Comparison of ENCODE assay signal across 9 cellular contexts in the genomic region with DNA sequence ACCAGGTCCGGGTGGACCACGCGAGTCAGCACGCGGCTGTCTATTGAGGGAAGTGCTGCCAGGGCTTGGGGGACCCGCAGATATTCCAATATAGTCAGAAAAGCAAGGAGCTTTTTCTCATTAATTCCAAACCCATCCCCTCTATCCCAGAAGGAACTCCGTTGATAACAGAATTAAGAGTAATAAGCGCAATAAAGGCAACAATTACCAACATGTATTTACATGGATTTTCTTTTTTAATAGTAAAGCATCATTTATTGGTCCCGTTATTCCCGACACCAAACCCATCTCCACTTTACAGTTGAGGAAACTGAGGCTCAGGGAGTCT. TPM values are rescaled to one million over a fixed set of nuclear protein-coding genes. Genes with fewer than 3 reads are reported as not detected.
DNase-seq lines count a peak whose midpoint lies in the region; ATAC-seq, FAIRE-seq and TF ChIP-seq lines count a peak whose summit lies in the region.
"Had no signal": no experiment of that assay in that cellular context is flagged by ENCODE, and none has a peak within 500 bp of the region (broad histone marks: within the 10 kb centered on the region; RNA-seq: fewer than 3 reads in every experiment).

No MANE protein-coding gene starts in this region.

- H3K9me3 ChIP-seq in heart right ventricle (no peaks in the 10 kb centered on the region), upper lobe of right lung (no peaks in the 10 kb centered on the region)

- CTCF ChIA-PET in GM10248 (lab: Yijun Ruan, JAX), result interaction anchor here (0.7 to 3.5 kb wide), 9 partner anchors 24 to 77 kb away, joined by 3 to 22 read pairs (median 3); no protein-coding TSS in a partner anchor

- H3K27me3 Mint-ChIP-seq in mesothelial cell of epicardium (ENCODE audit: low read depth), result no peaks in the 10 kb centered on the region

- no peak for FAIRE-seq in HTR-8/SVneo (lab: Jason Lieb, UNC)

- DNase-seq in heart right ventricle, result no peak
- no peak for DNase-seq in Right ventricle myocardium inferior (ENCODE audit: missing footprints)
- DNase-seq in cardiac fibroblast (ENCODE audit: low read depth in 2 of 2), result no peak
- DNase-seq in mesothelial cell of epicardium (ENCODE audit: low spot score in 2 of 2, unreplicated experiment in 2 of 2), result no peak
- no peak for DNase-seq in upper lobe of right lung
- no peak for DNase-seq in iPS-NIHi7 (ENCODE audit: extremely low spot score)
- no peak for DNase-seq in HTR-8/SVneo (ENCODE audit: insufficient read length, low spot score)
- no peak for DNase-seq in GM10248 (ENCODE audit: extremely low spot score)
- DNase-seq: DND-41 had no signal

- peak overlapping the region; percentile 89 for H3K27ac Mint-ChIP-seq in mesothelial cell of epicardium

- H3K27me3 ChIP-seq in heart right ventricle, result no peaks in the 10 kb centered on the region
- H3K27me3 ChIP-seq in upper lobe of right lung, result no peaks in the 10 kb centered on the region

- H3K4me1 ChIP-seq in heart right ventricle (peaks cover 0 to 18% (median 9%) of the 10 kb centered on the region in 9 donors), upper lobe of right lung (peaks cover 14% of the 10 kb centered on the region)

- H3K36me3 Mint-ChIP-seq in mesothelial cell of epicardium, result peaks cover 1% of the 10 kb centered on the region

- WGBS in heart right ventricle, 2 donors, result 39 to 49% methylated on average over 10 of the region's 10 CpGs

- H3K9me3 Mint-ChIP-seq in mesothelial cell of epicardium, result no peaks in the 10 kb centered on the region

- H3K27ac ChIP-seq in heart right ventricle (peak overlapping the region in 9 of 10 donors; percentile 80 to 89 (median 82)), upper lobe of right lung (peak overlapping the region; percentile 86)

- POLR2A ChIA-PET in GM10248 (lab: Yijun Ruan, JAX), result no interaction called here

- peak overlapping the region; percentile 85 for H3K4me3 Mint-ChIP-seq in mesothelial cell of epicardium

- peak in 2 of 9 donors; percentile 1 to 2 for TF ChIP-seq CTCF in heart right ventricle (IDR thresholded peaks at IDR 0.05)
- no peak for TF ChIP-seq CTCF in cardiac fibroblast (IDR thresholded peaks at IDR 0.05; ENCODE audit: low read depth, low read length)
- TF ChIP-seq CTCF in mesothelial cell of epicardium (IDR thresholded peaks at IDR 0.05; ENCODE audit: unreplicated experiment), result no peak
- no peak for TF ChIP-seq CTCF in upper lobe of right lung (IDR thresholded peaks at IDR 0.05)
- TF ChIP-seq CTCF in GM10248 (IDR thresholded peaks at IDR 0.05; ENCODE audit: control extremely low read depth, extremely low read depth, low read depth, missing control alignments), result no peak

- H3K4me1 Mint-ChIP-seq in mesothelial cell of epicardium, result peaks cover 11% of the 10 kb centered on the region

- ATAC-seq in heart right ventricle, result no peak
- no peak for ATAC-seq in Right ventricle myocardium inferior
- no peak for ATAC-seq in upper lobe of right lung

- H3K4me3 ChIP-seq in heart right ventricle, result peak overlapping the region; percentile 43 to 77 (median 60)
- H3K4me3 ChIP-seq in cardiac fibroblast (replicated peaks in 1 of 2; ENCODE audit: low read depth in 2 of 2, low read length in 2 of 2), result peak overlapping the region; percentile 48 to 56
- H3K4me3 ChIP-seq in upper lobe of right lung, result peak overlapping the region; percentile 69

- intact Hi-C loops in heart right ventricle (cut with DNase I), result loop anchor here in 4 of 10 donors (2.0 to 5.0 kb wide), 3 partner anchors 63 to 68 kb away; no protein-coding TSS in a partner anchor
- intact Hi-C loops in Right ventricle myocardium inferior (cut with DNase I), result loop anchor here (2.0 to 5.0 kb wide), 3 partner anchors 27 to 77 kb away; partner anchors contain the start of genes FBXW2 and PSMD5
- intact Hi-C loops in upper lobe of right lung (cut with DNase I), result no loop called here

- H3K36me3 ChIP-seq in heart right ventricle, result peaks cover 0 to 79% (median 0%) of the 10 kb centered on the region in 9 donors
- H3K36me3 ChIP-seq in upper lobe of right lung, result no peaks in the 10 kb centered on the region

RNA-seq across cellular contexts. Expression of gene PHF19, which starts 7.7 kb away (rescaled TPM):
- total RNA-seq in heart right ventricle (10 to 100 TPM in 8 of 10 donors, 1 to 10 TPM in 2; 9.2 to 24.0 (median 13.4) TPM), Right ventricle myocardium inferior (13.2 TPM), mesothelial cell of epicardium (36.0 to 44.5 TPM (median 41.6 TPM) in 3 replicates), upper lobe of right lung (19.0 TPM)
- 10 to 100 TPM; 10.2 to 12.5 TPM for polyA plus RNA-seq in heart right ventricle

RNA-seq across cellular contexts. Expression of gene PSMD5, which starts 26.6 kb away (rescaled TPM):
- total RNA-seq in heart right ventricle (10 to 100 TPM in 8 of 10 donors, 1 to 10 TPM in 2; 7.7 to 22.8 (median 15.4) TPM), Right ventricle myocardium inferior (15.3 TPM), mesothelial cell of epicardium (46.9 to 57.3 TPM (median 56.1 TPM) in 3 replicates), upper lobe of right lung (38.2 TPM)
- polyA plus RNA-seq in heart right ventricle, result 1 to 10 TPM; 8.0 to 9.4 TPM

RNA-seq across cellular contexts. Expression of gene TRAF1, which starts 57.3 kb away (rescaled TPM):
- 1 to 10 TPM; 1.1 to 6.7 (median 1.9) TPM for total RNA-seq in heart right ventricle
- polyA plus RNA-seq in heart right ventricle, result 1 to 10 TPM; 2.2 to 5.7 TPM
- total RNA-seq in Right ventricle myocardium inferior, result 2.1 TPM
- 7.7 to 8.2 TPM (median 8.0 TPM) in 3 replicates for total RNA-seq in mesothelial cell of epicardium
- 6.0 TPM for total RNA-seq in upper lobe of right lung
